In the genomic region with DNA sequence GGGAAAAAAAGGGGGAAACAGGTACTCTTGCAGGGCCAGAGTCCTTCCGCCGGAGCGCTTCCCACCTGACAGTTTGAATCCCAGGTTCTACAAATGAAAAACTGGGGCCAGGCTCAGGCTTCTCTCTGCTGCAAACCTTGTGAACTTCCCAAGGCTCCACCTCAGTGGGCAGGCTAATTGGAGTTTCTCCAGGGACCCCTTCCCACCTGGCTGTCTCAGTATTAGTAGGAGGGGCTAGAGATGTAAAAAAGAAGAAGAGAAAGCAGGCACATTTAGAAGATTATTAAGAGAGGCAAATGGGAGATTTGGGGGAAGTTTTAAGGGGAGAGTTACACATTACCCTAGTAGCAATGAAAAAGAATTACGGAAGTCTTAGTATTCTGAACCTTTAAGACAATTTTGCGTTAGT, we compare ENCODE assay signal across 1 cellular context.
TF ChIP-seq lines count a peak whose summit lies in the region.

No MANE protein-coding gene starts in this region.

TF ChIP-seq in liver, 16 proteins besides CTCF, POLR2A, EP300 and RAD21 (continued from another document):
- TF ChIP-seq ZBTB33 (IDR thresholded peaks at IDR 0.05) (no peak), FOXA1 (IDR thresholded peaks at IDR 0.05) (no peak), NR2F2 (IDR thresholded peaks at IDR 0.05) (no peak), GABPA (IDR thresholded peaks at IDR 0.05 in 1 of 2, conservative IDR thresholded peaks at IDR 0.05 in 1 of 2) (no peak)
